Comparison of ENCODE assay signal across 1 cellular context in the genomic region with DNA sequence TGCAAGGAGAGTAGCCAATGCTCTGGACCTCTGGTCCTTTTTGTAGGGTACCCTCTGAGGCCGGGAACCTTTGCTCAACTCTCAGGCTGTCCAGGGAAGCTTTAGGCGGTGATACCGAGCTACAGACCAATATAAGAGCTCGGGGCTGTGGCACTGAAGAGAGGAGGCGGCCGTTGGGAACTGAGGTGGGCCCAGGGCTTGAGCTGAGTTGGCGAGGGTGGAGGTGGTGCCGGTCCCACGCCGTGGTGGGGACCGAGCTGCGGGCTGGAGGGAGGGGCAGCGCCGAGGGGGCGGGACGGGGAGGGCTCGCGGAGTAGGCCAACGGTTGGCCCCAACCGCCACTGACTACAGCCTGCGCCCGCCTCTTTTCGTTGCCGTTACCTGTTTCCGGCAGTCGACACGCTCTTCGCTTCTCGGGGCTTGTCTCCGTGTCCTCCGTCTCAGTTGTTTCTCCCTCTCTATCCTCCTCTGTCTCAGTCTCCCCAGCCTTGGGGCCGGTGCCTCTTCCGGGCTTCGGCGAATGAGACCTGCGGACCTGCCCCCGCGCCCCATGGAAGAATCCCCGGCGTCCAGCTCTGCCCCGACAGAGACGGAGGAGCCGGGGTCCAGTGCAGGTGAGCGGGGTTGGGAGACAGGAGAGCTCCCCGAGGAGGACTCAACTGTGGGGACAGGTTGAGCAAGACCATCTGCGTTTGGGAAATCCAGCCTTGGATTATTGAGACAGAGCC.
TF ChIP-seq lines count a peak whose summit lies in the region.

A gene with protein sequence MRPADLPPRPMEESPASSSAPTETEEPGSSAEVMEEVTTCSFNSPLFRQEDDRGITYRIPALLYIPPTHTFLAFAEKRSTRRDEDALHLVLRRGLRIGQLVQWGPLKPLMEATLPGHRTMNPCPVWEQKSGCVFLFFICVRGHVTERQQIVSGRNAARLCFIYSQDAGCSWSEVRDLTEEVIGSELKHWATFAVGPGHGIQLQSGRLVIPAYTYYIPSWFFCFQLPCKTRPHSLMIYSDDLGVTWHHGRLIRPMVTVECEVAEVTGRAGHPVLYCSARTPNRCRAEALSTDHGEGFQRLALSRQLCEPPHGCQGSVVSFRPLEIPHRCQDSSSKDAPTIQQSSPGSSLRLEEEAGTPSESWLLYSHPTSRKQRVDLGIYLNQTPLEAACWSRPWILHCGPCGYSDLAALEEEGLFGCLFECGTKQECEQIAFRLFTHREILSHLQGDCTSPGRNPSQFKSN (plus strand): TSS at position 393 of the 728 bp plus-strand sequence. CDS start 128 bp downstream, at position 521.

TF ChIP-seq in HepG2, 621 proteins besides CTCF, POLR2A, EP300 and RAD21 (continued from another document and continues in another):
- TF ChIP-seq NFIC (IDR thresholded peaks at IDR 0.05; ENCODE audit: low read length) (no peak), PLSCR1 (CRISPR knock-in tag; IDR thresholded peaks at IDR 0.05; ENCODE audit: borderline replicate concordance) (no peak), ZNF687 (CRISPR knock-in tag; IDR thresholded peaks at IDR 0.05) (peak; percentile 80), ATF1 (CRISPR knock-in tag; IDR thresholded peaks at IDR 0.05) (no peak), FOSL2 (CRISPR knock-in tag; IDR thresholded peaks at IDR 0.05) (no peak; the same call in 1 of the 2 replicates), GTF3A (CRISPR knock-in tag; conservative IDR thresholded peaks at IDR 0.05) (no peak), RXRA (CRISPR knock-in tag; IDR thresholded peaks at IDR 0.05) (peak; percentile 46; the same call in 1 of the 2 replicates), ZMAT5 (CRISPR knock-in tag; IDR thresholded peaks at IDR 0.05; ENCODE audit: borderline replicate concordance, low read depth) (no peak), ZNF160 (CRISPR knock-in tag; IDR thresholded peaks at IDR 0.05) (peak; percentile 90; the same call in 1 of the 2 replicates), CCAR2 (optimal IDR thresholded peaks at IDR 0.05; ENCODE audit: low read depth, low read length) (no peak), ZKSCAN1 (IDR thresholded peaks at IDR 0.05; ENCODE audit: low read length) (no peak), HDAC6 (IDR thresholded peaks at IDR 0.05; ENCODE audit: low read depth, low read length) (no peak), E2F2 (CRISPR knock-in tag; IDR thresholded peaks at IDR 0.05; ENCODE audit: borderline replicate concordance) (no peak; the same call in 1 of the 2 replicates), NRL (CRISPR knock-in tag; IDR thresholded peaks at IDR 0.05; ENCODE audit: borderline replicate concordance) (peak; percentile 77), TEAD3 (CRISPR knock-in tag; optimal IDR thresholded peaks at IDR 0.05; ENCODE audit: borderline replicate concordance) (no peak), MYC (CRISPR knock-in tag; IDR thresholded peaks at IDR 0.05; ENCODE audit: borderline replicate concordance) (peak; percentile 43; the same call in 1 of the 2 replicates), PHF20 (CRISPR knock-in tag; IDR thresholded peaks at IDR 0.05) (peak; percentile 69), ZKSCAN5 (CRISPR knock-in tag; IDR thresholded peaks at IDR 0.05) (no peak), SOX13 (IDR thresholded peaks at IDR 0.05) (no peak), SOX13 (CRISPR knock-in tag; conservative IDR thresholded peaks at IDR 0.05 in 1 of 2, IDR thresholded peaks at IDR 0.05 in 1 of 2) (no peak), STAT5B (CRISPR knock-in tag; IDR thresholded peaks at IDR 0.05) (no peak), CENPX (CRISPR knock-in tag; IDR thresholded peaks at IDR 0.05) (no peak), YEATS4 (CRISPR knock-in tag; IDR thresholded peaks at IDR 0.05; ENCODE audit: borderline replicate concordance) (0 out of 2 replicates have a peak, but pooled peaks have one; percentile 36), THAP7 (CRISPR knock-in tag; IDR thresholded peaks at IDR 0.05) (no peak), BRD4 (CRISPR knock-in tag; IDR thresholded peaks at IDR 0.05) (peak; percentile 58; the same call in 1 of the 2 replicates), MATR3 (CRISPR knock-in tag; IDR thresholded peaks at IDR 0.05) (no peak), FOXA1 (IDR thresholded peaks at IDR 0.05) (no peak), FOXA1 (CRISPR knock-in tag; IDR thresholded peaks at IDR 0.05) (no peak), ZNF672 (CRISPR knock-in tag; IDR thresholded peaks at IDR 0.05) (no peak), MZF1 (CRISPR knock-in tag; IDR thresholded peaks at IDR 0.05; ENCODE audit: borderline replicate concordance) (no peak), ZNF276 (CRISPR knock-in tag; IDR thresholded peaks at IDR 0.05; ENCODE audit: low read depth) (no peak), FOXA3 (CRISPR knock-in tag; IDR thresholded peaks at IDR 0.05) (peak; percentile 31; the same call in 1 of the 2 replicates)
- TF ChIP-seq, protein P1, sequence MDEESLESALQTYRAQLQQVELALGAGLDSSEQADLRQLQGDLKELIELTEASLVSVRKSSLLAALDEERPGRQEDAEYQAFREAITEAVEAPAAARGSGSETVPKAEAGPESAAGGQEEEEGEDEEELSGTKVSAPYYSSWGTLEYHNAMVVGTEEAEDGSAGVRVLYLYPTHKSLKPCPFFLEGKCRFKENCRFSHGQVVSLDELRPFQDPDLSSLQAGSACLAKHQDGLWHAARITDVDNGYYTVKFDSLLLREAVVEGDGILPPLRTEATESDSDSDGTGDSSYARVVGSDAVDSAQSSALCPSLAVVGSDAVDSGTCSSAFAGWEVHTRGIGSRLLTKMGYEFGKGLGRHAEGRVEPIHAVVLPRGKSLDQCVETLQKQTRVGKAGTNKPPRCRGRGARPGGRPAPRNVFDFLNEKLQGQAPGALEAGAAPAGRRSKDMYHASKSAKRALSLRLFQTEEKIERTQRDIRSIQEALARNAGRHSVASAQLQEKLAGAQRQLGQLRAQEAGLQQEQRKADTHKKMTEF (CRISPR knock-in tag; IDR thresholded peaks at IDR 0.05): peak; percentile 61; the same call in 1 of the 2 replicates
- TF ChIP-seq, protein P2, sequence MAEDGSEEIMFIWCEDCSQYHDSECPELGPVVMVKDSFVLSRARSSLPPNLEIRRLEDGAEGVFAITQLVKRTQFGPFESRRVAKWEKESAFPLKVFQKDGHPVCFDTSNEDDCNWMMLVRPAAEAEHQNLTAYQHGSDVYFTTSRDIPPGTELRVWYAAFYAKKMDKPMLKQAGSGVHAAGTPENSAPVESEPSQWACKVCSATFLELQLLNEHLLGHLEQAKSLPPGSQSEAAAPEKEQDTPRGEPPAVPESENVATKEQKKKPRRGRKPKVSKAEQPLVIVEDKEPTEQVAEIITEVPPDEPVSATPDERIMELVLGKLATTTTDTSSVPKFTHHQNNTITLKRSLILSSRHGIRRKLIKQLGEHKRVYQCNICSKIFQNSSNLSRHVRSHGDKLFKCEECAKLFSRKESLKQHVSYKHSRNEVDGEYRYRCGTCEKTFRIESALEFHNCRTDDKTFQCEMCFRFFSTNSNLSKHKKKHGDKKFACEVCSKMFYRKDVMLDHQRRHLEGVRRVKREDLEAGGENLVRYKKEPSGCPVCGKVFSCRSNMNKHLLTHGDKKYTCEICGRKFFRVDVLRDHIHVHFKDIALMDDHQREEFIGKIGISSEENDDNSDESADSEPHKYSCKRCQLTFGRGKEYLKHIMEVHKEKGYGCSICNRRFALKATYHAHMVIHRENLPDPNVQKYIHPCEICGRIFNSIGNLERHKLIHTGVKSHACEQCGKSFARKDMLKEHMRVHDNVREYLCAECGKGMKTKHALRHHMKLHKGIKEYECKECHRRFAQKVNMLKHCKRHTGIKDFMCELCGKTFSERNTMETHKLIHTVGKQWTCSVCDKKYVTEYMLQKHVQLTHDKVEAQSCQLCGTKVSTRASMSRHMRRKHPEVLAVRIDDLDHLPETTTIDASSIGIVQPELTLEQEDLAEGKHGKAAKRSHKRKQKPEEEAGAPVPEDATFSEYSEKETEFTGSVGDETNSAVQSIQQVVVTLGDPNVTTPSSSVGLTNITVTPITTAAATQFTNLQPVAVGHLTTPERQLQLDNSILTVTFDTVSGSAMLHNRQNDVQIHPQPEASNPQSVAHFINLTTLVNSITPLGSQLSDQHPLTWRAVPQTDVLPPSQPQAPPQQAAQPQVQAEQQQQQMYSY (CRISPR knock-in tag; IDR thresholded peaks at IDR 0.05): no peak
- TF ChIP-seq, protein P3, sequence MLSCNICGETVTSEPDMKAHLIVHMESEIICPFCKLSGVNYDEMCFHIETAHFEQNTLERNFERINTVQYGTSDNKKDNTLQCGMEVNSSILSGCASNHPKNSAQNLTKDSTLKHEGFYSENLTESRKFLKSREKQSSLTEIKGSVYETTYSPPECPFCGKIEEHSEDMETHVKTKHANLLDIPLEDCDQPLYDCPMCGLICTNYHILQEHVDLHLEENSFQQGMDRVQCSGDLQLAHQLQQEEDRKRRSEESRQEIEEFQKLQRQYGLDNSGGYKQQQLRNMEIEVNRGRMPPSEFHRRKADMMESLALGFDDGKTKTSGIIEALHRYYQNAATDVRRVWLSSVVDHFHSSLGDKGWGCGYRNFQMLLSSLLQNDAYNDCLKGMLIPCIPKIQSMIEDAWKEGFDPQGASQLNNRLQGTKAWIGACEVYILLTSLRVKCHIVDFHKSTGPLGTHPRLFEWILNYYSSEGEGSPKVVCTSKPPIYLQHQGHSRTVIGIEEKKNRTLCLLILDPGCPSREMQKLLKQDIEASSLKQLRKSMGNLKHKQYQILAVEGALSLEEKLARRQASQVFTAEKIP (CRISPR knock-in tag; IDR thresholded peaks at IDR 0.05; ENCODE audit: borderline replicate concordance): no peak
- TF ChIP-seq, protein P4, sequence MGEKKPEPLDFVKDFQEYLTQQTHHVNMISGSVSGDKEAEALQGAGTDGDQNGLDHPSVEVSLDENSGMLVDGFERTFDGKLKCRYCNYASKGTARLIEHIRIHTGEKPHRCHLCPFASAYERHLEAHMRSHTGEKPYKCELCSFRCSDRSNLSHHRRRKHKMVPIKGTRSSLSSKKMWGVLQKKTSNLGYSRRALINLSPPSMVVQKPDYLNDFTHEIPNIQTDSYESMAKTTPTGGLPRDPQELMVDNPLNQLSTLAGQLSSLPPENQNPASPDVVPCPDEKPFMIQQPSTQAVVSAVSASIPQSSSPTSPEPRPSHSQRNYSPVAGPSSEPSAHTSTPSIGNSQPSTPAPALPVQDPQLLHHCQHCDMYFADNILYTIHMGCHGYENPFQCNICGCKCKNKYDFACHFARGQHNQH (CRISPR knock-in tag; IDR thresholded peaks at IDR 0.05): peak; percentile 92
- TF ChIP-seq, protein P5, sequence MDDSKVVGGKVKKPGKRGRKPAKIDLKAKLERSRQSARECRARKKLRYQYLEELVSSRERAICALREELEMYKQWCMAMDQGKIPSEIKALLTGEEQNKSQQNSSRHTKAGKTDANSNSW (CRISPR knock-in tag; IDR thresholded peaks at IDR 0.05; ENCODE audit: borderline replicate concordance): no peak
